9 cellular contexts compared by ENCODE assay signal in genomic region chr2:230068658-230069080, GRCh38. TPM values are rescaled to one million over a fixed set of nuclear protein-coding genes. Genes with fewer than 3 reads are reported as not detected.
A peak's percentile ranks its signal among the peaks of the same experiment; 100 is the strongest.
DNase-seq lines count a peak whose midpoint lies in the region; ATAC-seq, FAIRE-seq and TF ChIP-seq lines count a peak whose summit lies in the region.
"Had no signal": no experiment of that assay in that cellular context is flagged by ENCODE, and none has a peak within 500 bp of the region (broad histone marks: within the 10 kb centered on the region; RNA-seq: fewer than 3 reads in every experiment).

TSS of gene SLC16A14 (minus strand) at chr2:230068924. CDS start at chr2:230059352, 9,572 bp downstream.

- H3K9me2 ChIP-seq in GM23338 (ENCODE audit: insufficient read depth): no peaks in the 10 kb centered on the region

- peak within 1 kb of the TSS; percentile 81 for H3K56ac ChIP-seq in mesendoderm (ENCODE audit: low read length)

- WGBS in mesendoderm (ENCODE audit: extremely low coverage, insufficient coverage, low lambda C conversion rate): no CpG with 5 or more reads among the region's 24 CpGs

- H3K18ac ChIP-seq in mesendoderm (ENCODE audit: low read length): no peak within 1 kb of the TSS

- no peak within 1 kb of the TSS for H2AK5ac ChIP-seq in mesendoderm (ENCODE audit: low read length)

- ATAC-seq in GM23338 (peak; percentile 45), thoracic aorta (ENCODE audit: insufficient number of reproducible peaks, low FRiP score, low read depth) (peak; percentile 25), HG03565 (IDR thresholded peaks at IDR 0.05; ENCODE audit: unreplicated experiment) (no peak)

- H3K27me3 Mint-ChIP-seq in GM23338 (ENCODE audit: insufficient read depth, low read depth, poor library complexity): peaks cover 27% of the 10 kb centered on the region

- no peak within 1 kb of the TSS for H3K4ac ChIP-seq in mesendoderm (ENCODE audit: low read depth, low read length)

- peak within 1 kb of the TSS; percentile 77 for H3K4me3 Mint-ChIP-seq in GM23338

- H2BK5ac ChIP-seq in mesendoderm (ENCODE audit: low read length): no peak within 1 kb of the TSS

- POLR2A ChIA-PET in endothelial cell of umbilical vein (lab: Charles Lee): no interaction called here

- no peak within 1 kb of the TSS for H2BK120ac ChIP-seq in mesendoderm (ENCODE audit: low read depth, low read length)

- no peaks in the 10 kb centered on the region for H4K20me1 ChIP-seq in GM23338 (replicated peaks; ENCODE audit: insufficient read depth)
- H4K20me1 ChIP-seq in endothelial cell of umbilical vein (replicated peaks; ENCODE audit: control insufficient read depth, extremely low read depth, insufficient read depth, low read length): no peaks in the 10 kb centered on the region

- BruUV-seq in endothelial cell of umbilical vein (replicated peaks; lab: Mats Ljungman, UMichigan): no TSS peak

- no peak within 1 kb of the TSS for H4K8ac ChIP-seq in mesendoderm (ENCODE audit: low read depth, low read length)

- no peaks in the 10 kb centered on the region; the same call in 2 of the 3 replicates for H3K36me3 Mint-ChIP-seq in GM23338 (ENCODE audit: low read depth)

- no peak within 1 kb of the TSS for H3K27ac ChIP-seq in GM23338 (ENCODE audit: low read depth)
- H3K27ac ChIP-seq in WERI-Rb-1: no peak within 1 kb of the TSS
- no peak within 1 kb of the TSS for H3K27ac ChIP-seq in endothelial cell of umbilical vein (ENCODE audit: insufficient read depth, low read depth, low read length)
- H3K27ac ChIP-seq in mesendoderm (ENCODE audit: low read depth, low read length): no peak within 1 kb of the TSS
- peak within 1 kb of the TSS; percentile 5 to 34 for H3K27ac ChIP-seq in thoracic aorta

- H3K4me3 ChIP-seq in GM23338 (peak within 1 kb of the TSS; percentile 70), WERI-Rb-1 (ENCODE audit: low read depth, low read length) (peak within 1 kb of the TSS; percentile 36), endothelial cell of umbilical vein (replicated peaks in 1 of 3; ENCODE audit: insufficient read depth in 1 of 3, low read depth in 1 of 3, low read length in 3 of 3) (peak within 1 kb of the TSS; percentile 39 to 45 (median 44)), mesendoderm (ENCODE audit: low read length) (peak within 1 kb of the TSS; percentile 33), thoracic aorta (peak within 1 kb of the TSS; percentile 86)

- no peaks in the 10 kb centered on the region for H3K36me3 ChIP-seq in GM23338 (ENCODE audit: insufficient read depth)
- H3K36me3 ChIP-seq in WERI-Rb-1: no peaks in the 10 kb centered on the region
- no peaks in the 10 kb centered on the region for H3K36me3 ChIP-seq in endothelial cell of umbilical vein (ENCODE audit: control insufficient read depth in 2 of 2, extremely low read depth in 1 of 2, insufficient read depth in 2 of 2, low read length in 2 of 2)
- no peaks in the 10 kb centered on the region for H3K36me3 ChIP-seq in mesendoderm (ENCODE audit: control insufficient read depth, insufficient read depth, low read length)
- H3K36me3 ChIP-seq in thoracic aorta: no peaks in the 10 kb centered on the region

- CTCF ChIA-PET in endothelial cell of umbilical vein (lab: Charles Lee): interaction anchor here (1.3 to 4.3 kb wide), 15 partner anchors 9 to 544 kb away, joined by 3 to 127 read pairs (median 21); no protein-coding TSS in a partner anchor

- H3K79me2 ChIP-seq in GM23338 (replicated peaks; ENCODE audit: insufficient read depth) (no peaks in the 10 kb centered on the region), endothelial cell of umbilical vein (ENCODE audit: control insufficient read depth, insufficient read depth, low read length) (no peaks in the 10 kb centered on the region), mesendoderm (ENCODE audit: control insufficient read depth, insufficient read depth, low read length) (no peaks in the 10 kb centered on the region)

- no peaks in the 10 kb centered on the region; the same call in 1 of the 3 replicates for H3K9me3 Mint-ChIP-seq in GM23338

- no peak within 1 kb of the TSS for H4K5ac ChIP-seq in mesendoderm (ENCODE audit: low read length)

- peak within 1 kb of the TSS; percentile 87 for H3K4me2 ChIP-seq in GM23338
- peak within 1 kb of the TSS; percentile 90 for H3K4me2 ChIP-seq in endothelial cell of umbilical vein (ENCODE audit: insufficient read depth, low read length)
- H3K4me2 ChIP-seq in mesendoderm (ENCODE audit: low read length): peak within 1 kb of the TSS; percentile 96

- no peaks in the 10 kb centered on the region for H3K9me1 ChIP-seq in endothelial cell of umbilical vein (replicated peaks; ENCODE audit: control insufficient read depth, extremely low read depth, insufficient read depth, low read length)

- no peak for TF ChIP-seq POLR2A in endothelial cell of umbilical vein (IDR thresholded peaks at IDR 0.05; ENCODE audit: low read depth, low read length)

- FAIRE-seq in endothelial cell of umbilical vein (lab: Jason Lieb, UNC): peak; percentile 72
- FAIRE-seq: TTC549 had no signal

- peak within 1 kb of the TSS; percentile 90 for H2AFZ ChIP-seq in GM23338
- H2AFZ ChIP-seq in endothelial cell of umbilical vein (ENCODE audit: low read depth, low read length): peak within 1 kb of the TSS; percentile 90

- H3K9ac ChIP-seq in endothelial cell of umbilical vein (replicated peaks; ENCODE audit: extremely low read depth, insufficient read depth, low read length) (no peak within 1 kb of the TSS), mesendoderm (ENCODE audit: low read length) (peak within 1 kb of the TSS; percentile 60)

- dilution Hi-C loops in endothelial cell of umbilical vein (cut with MboI; ENCODE audit: extremely low pct_ligation_motif_present, low sequenced_read_pairs): no loop called here

- intact Hi-C loops in endothelial cell of umbilical vein (cut with micrococcal nuclease): loop anchor here (1.0 to 5.0 kb wide), 4 partner anchors 60 to 344 kb away; no protein-coding TSS in a partner anchor

- H2BK15ac ChIP-seq in mesendoderm (replicated peaks; ENCODE audit: low read depth): no peak within 1 kb of the TSS

- no peak within 1 kb of the TSS for H3K23ac ChIP-seq in mesendoderm (ENCODE audit: low read length)

- no peaks in the 10 kb centered on the region for H3K79me1 ChIP-seq in mesendoderm (ENCODE audit: low read length)

- H3K4me1 ChIP-seq in GM23338 (ENCODE audit: insufficient read depth): 0 out of 2 replicates have a peak, but pooled peaks cover 3% of the 10 kb centered on the region
- H3K4me1 ChIP-seq in endothelial cell of umbilical vein (ENCODE audit: control insufficient read depth, extremely low read depth, insufficient read depth, low read length): peaks cover 7% of the 10 kb centered on the region
- peaks cover 2% of the 10 kb centered on the region for H3K4me1 ChIP-seq in mesendoderm (ENCODE audit: control insufficient read depth, low read depth, low read length)
- peaks cover 4 to 10% of the 10 kb centered on the region in 2 donors for H3K4me1 ChIP-seq in thoracic aorta (ENCODE audit: control insufficient read depth in 1 of 2, low read depth in 2 of 2)

- H3K27me3 ChIP-seq in GM23338 (ENCODE audit: insufficient read depth): peaks cover 33% of the 10 kb centered on the region
- H3K27me3 ChIP-seq in WERI-Rb-1 (ENCODE audit: insufficient read depth, low read depth, severe bottlenecking): peaks cover 80% of the 10 kb centered on the region
- peaks cover 1 to 7% of the 10 kb centered on the region in 2 experiments for H3K27me3 ChIP-seq in endothelial cell of umbilical vein (ENCODE audit: control insufficient read depth in 2 of 2, insufficient read depth in 2 of 2, low read length in 2 of 2)
- no peaks in the 10 kb centered on the region for H3K27me3 ChIP-seq in mesendoderm (ENCODE audit: insufficient read depth, low read length, poor library complexity)
- H3K27me3 ChIP-seq in thoracic aorta (replicated peaks; ENCODE audit: insufficient read depth): no peaks in the 10 kb centered on the region

- no peaks in the 10 kb centered on the region for H3F3A ChIP-seq in GM23338 (replicated peaks; ENCODE audit: low read depth)

- H3K9me3 ChIP-seq in WERI-Rb-1 (ENCODE audit: severe bottlenecking) (peaks cover 11% of the 10 kb centered on the region), endothelial cell of umbilical vein (replicated peaks; ENCODE audit: control insufficient read depth, insufficient read depth, low read length) (no peaks in the 10 kb centered on the region), thoracic aorta (no peaks in the 10 kb centered on the region)

- peak; percentile 48 for DNase-seq in DMS153 (lab: John Stamatoyannopoulos, UW)
- peak; percentile 66 for DNase-seq in GM23338 (ENCODE audit: low spot score)
- DNase-seq in NCI-H1694 (lab: John Stamatoyannopoulos, UW): peak; percentile 22
- DNase-seq in WERI-Rb-1: peak; percentile 9
- peak; percentile 58 for DNase-seq in endothelial cell of umbilical vein (ENCODE audit: low read depth, low spot score)
- DNase-seq in mesendoderm: peak; percentile 64
- no peak for DNase-seq in thoracic aorta (ENCODE audit: low spot score)

- H3K4me1 Mint-ChIP-seq in GM23338: no peaks in the 10 kb centered on the region; the same call in none of the 3 replicates

- TF ChIP-seq CTCF in GM23338 (conservative IDR thresholded peaks at IDR 0.05; ENCODE audit: low read depth in 2 of 2) (peak in 1 of 2 experiments; percentile 30; a peak in 2 of 4 replicates), WERI-Rb-1 (IDR thresholded peaks at IDR 0.05; ENCODE audit: low read depth, low read length) (no peak), endothelial cell of umbilical vein (IDR thresholded peaks at IDR 0.05; ENCODE audit: extremely low read depth in 1 of 2, insufficient read depth in 1 of 2, low read depth in 1 of 2, low read length in 2 of 2) (peak; percentile 18 to 35), thoracic aorta (IDR thresholded peaks at IDR 0.05) (no peak)

- H3K27ac Mint-ChIP-seq in GM23338: no peak within 1 kb of the TSS

TF ChIP-seq in endothelial cell of umbilical vein, 7 proteins besides CTCF, POLR2A, EP300 and RAD21 (continues in another document):
- TF ChIP-seq POLR2AphosphoS5 (IDR thresholded peaks at IDR 0.05; ENCODE audit: insufficient read depth, low read depth, low read length): no peak
- no peak for TF ChIP-seq GATA2 (IDR thresholded peaks at IDR 0.05; ENCODE audit: insufficient read depth, insufficient read length, low read depth, low read length)
- no peak for TF ChIP-seq FOS (IDR thresholded peaks at IDR 0.05; ENCODE audit: borderline replicate concordance, insufficient read depth, low read length)

RNA-seq across cellular contexts. Expression of gene SLC16A14, which starts in this region (rescaled TPM):
- total RNA-seq in GM23338 (2014; rRNA removed; shearing (Covaris generic)): 2.7 and 4.0 TPM in 2 replicates
- polyA plus RNA-seq in GM23338 (2016; fragmentation: Nextera tagmentation; extraction: Ambion mirVana) (0.57 and 1.1 TPM in 2 replicates), endothelial cell of umbilical vein (0.30 and 0.35 TPM in 2 replicates)
- total RNA-seq in endothelial cell of umbilical vein (0.22 and 0.23 TPM in 2 replicates), thoracic aorta (1 to 10 TPM in 1 of 2 donors, under 1 TPM in 1; 0.54 to 3.0 TPM)
- polyA plus RNA-seq in endothelial cell of umbilical vein (2011; cell fraction: cytosol; rRNA removed): 0.27 and 0.31 TPM in 2 replicates
- 0.17 and 0.28 TPM in 2 replicates for polyA plus RNA-seq in endothelial cell of umbilical vein (2011; cell fraction: nucleus; rRNA removed)
- polyA plus RNA-seq in endothelial cell of umbilical vein (2012): 0.05 and 0.12 TPM in 2 replicates
- polyA minus RNA-seq in endothelial cell of umbilical vein: 0.28 and 1.3 TPM in 2 replicates
- not detected for polyA minus RNA-seq in endothelial cell of umbilical vein (2011; cell fraction: cytosol; rRNA and poly(A)+ RNA removed)
- polyA minus RNA-seq in endothelial cell of umbilical vein (2011; cell fraction: nucleus; rRNA and poly(A)+ RNA removed): 0.14 and 0.34 TPM in 2 replicates
- polyA plus RNA-seq in mesendoderm (2013, experiment 1 of 2): 0.59 TPM
- 0.69 TPM for polyA plus RNA-seq in mesendoderm (2013, experiment 2 of 2)

Comparison
In these comparisons a context has a peak if more than half of its experiments do, and no peak if none do; other contexts are left out.
1. H3K27ac ChIP-seq: peak in thoracic aorta (2 of 2); none in GM23338 (single experiment), WERI-Rb-1 (single experiment), endothelial cell of umbilical vein (single experiment) and mesendoderm (single experiment).
2. H3K4me3 ChIP-seq: peak in every context shown above with its lines; median percentile 86 in thoracic aorta; 70 in GM23338; 44 in endothelial cell of umbilical vein; 36 in WERI-Rb-1; 33 in mesendoderm.
3. CTCF ChIP-seq: peak in endothelial cell of umbilical vein (2 of 2); none in WERI-Rb-1 (single experiment) and thoracic aorta (single experiment).
4. Peak in every context shown above with its lines, with median percentiles within 50 percentile points of each other: H3K4me2 ChIP-seq.